In genomic region chr9:69674112-69674511, GRCh38 we compare ENCODE assay signal across 11 cellular contexts. TPM values are rescaled to one million over a fixed set of nuclear protein-coding genes. Genes with fewer than 3 reads are reported as not detected.
A peak's percentile ranks its signal among the peaks of the same experiment; 100 is the strongest.
DNase-seq lines count a peak whose midpoint lies in the region; ATAC-seq, FAIRE-seq and TF ChIP-seq lines count a peak whose summit lies in the region.
"Had no signal": no experiment of that assay in that cellular context is flagged by ENCODE, and none has a peak within 500 bp of the region (broad histone marks: within the 10 kb centered on the region; RNA-seq: fewer than 3 reads in every experiment).

No MANE protein-coding gene starts in this region.

- H3K9me1 ChIP-seq in IMR-90 (ENCODE audit: insufficient read depth, low read length), result peaks cover 7% of the 10 kb centered on the region

- peak overlapping the region; percentile 8; the same call in 1 of the 2 replicates for H3K18ac ChIP-seq in IMR-90 (ENCODE audit: low read depth, low read length)
- H3K18ac ChIP-seq in H1 (ENCODE audit: extremely low read depth, low read length), result no peak overlapping the region

- in situ Hi-C loops in IMR-90 (cut with MboI; ENCODE audit: low sequenced_read_pairs), result loop anchor here (10.0 to 25.0 kb wide), 3 partner anchors 201 to 563 kb away; no protein-coding TSS in a partner anchor

- H2AK5ac ChIP-seq in IMR-90 (ENCODE audit: low read depth, low read length), result peak overlapping the region; percentile 25; the same call in 1 of the 2 replicates
- no peak overlapping the region for H2AK5ac ChIP-seq in H1 (ENCODE audit: low read depth, low read length)

- peak overlapping the region; percentile 17; the same call in 1 of the 2 replicates for H4K91ac ChIP-seq in IMR-90 (ENCODE audit: insufficient read depth, low read depth, low read length)
- H4K91ac ChIP-seq in H1 (replicated peaks; ENCODE audit: insufficient read length, low read length), result no peak overlapping the region

- H2BK120ac ChIP-seq in IMR-90 (ENCODE audit: low read depth, low read length) (peak overlapping the region; percentile 86; the same call in 1 of the 2 replicates), H1 (replicated peaks; ENCODE audit: low read depth, low read length) (no peak overlapping the region)

- no peaks in the 10 kb centered on the region for H3K9me3 ChIP-seq in IMR-90 (ENCODE audit: control insufficient read depth, insufficient read depth, low read length)
- no peaks in the 10 kb centered on the region for H3K9me3 ChIP-seq in H1 (ENCODE audit: insufficient read depth in 2 of 2, low read depth in 1 of 2, low read length in 1 of 2)
- no peaks in the 10 kb centered on the region for H3K9me3 ChIP-seq in osteoblast (ENCODE audit: low read depth, low read length)
- H3K9me3 ChIP-seq: right atrium auricular region, upper lobe of right lung had no signal

- H3K14ac ChIP-seq in IMR-90 (replicated peaks; ENCODE audit: low read depth, low read length), result peak overlapping the region; percentile 81
- H3K14ac ChIP-seq in H1 (ENCODE audit: insufficient read length), result no peak overlapping the region

- no peak for TF ChIP-seq RAD21 in IMR-90 (IDR thresholded peaks at IDR 0.05; ENCODE audit: low read length)
- peak; percentile 42 to 53 for TF ChIP-seq RAD21 in H1 (IDR thresholded peaks at IDR 0.05 in 1 of 2, conservative IDR thresholded peaks at IDR 0.05 in 1 of 2; ENCODE audit: low read depth in 2 of 2, low read length in 2 of 2)

- TF ChIP-seq POLR2A in IMR-90 (IDR thresholded peaks at IDR 0.05; ENCODE audit: low read depth, low read length) (no peak), H1 (IDR thresholded peaks at IDR 0.05; ENCODE audit: control extremely low read depth in 1 of 2, low read depth in 2 of 2, low read length in 2 of 2) (no peak)

- 84% methylated on average over 3 of the region's 8 CpGs; no CpG with 5 or more reads in 1 of the 2 experiments for WGBS in IMR-90 (ENCODE audit: extremely low coverage in 2 of 2, insufficient read length in 1 of 2), 2 experiments
- 82% methylated on average over 8 of the region's 8 CpGs; no CpG with 5 or more reads in 1 of the 2 experiments for whole genome bisulfite sequencing in H1 (ENCODE audit: extremely low coverage in 1 of 2, insufficient coverage in 1 of 2, insufficient read length in 1 of 2, insufficient replicate concordance in 2 of 2, low coverage in 1 of 2, low lambda C conversion rate in 2 of 2, missing lambda C conversion rate in 1 of 2), 2 experiments

- TF ChIP-seq CTCF in IMR-90 (conservative IDR thresholded peaks at IDR 0.05; ENCODE audit: low read depth, low read length), result no peak
- TF ChIP-seq CTCF in H1 (IDR thresholded peaks at IDR 0.05; ENCODE audit: control extremely low read depth in 1 of 3, insufficient read depth in 1 of 3, low read depth in 1 of 3, low read length in 3 of 3), result peak; percentile 17 to 52 (median 46)
- no peak for TF ChIP-seq CTCF in osteoblast (IDR thresholded peaks at IDR 0.05; ENCODE audit: extremely low read depth, low read depth, low read length)

- H4K8ac ChIP-seq in IMR-90 (ENCODE audit: low read depth in 2 of 2, low read length in 2 of 2), result peak overlapping the region in 1 of 2 experiments; percentile 16; a peak in 1 of 4 replicates
- H4K8ac ChIP-seq in H1 (ENCODE audit: extremely low read depth, insufficient read depth, low read length), result no peak overlapping the region

- H3K27me3 ChIP-seq in IMR-90 (ENCODE audit: control insufficient read depth, insufficient read depth, low read length), result no peaks in the 10 kb centered on the region
- peaks cover 6 to 23% (median 16%) of the 10 kb centered on the region in 4 experiments for H3K27me3 ChIP-seq in H1 (replicated peaks in 1 of 4; ENCODE audit: control insufficient read depth in 3 of 4, extremely low read depth in 1 of 4, insufficient read depth in 3 of 4, low read length in 3 of 4)
- H3K27me3 ChIP-seq in osteoblast (ENCODE audit: insufficient read depth, low read length), result no peaks in the 10 kb centered on the region
- H3K27me3 ChIP-seq: right atrium auricular region, upper lobe of right lung had no signal

- no peak for ATAC-seq in IMR-90 (ENCODE audit: low read depth)
- no peak for ATAC-seq in Right ventricle myocardium superior (ENCODE audit: poor library complexity)
- ATAC-seq: left lobe of liver, upper lobe of right lung had no signal

- H2BK15ac ChIP-seq in IMR-90 (ENCODE audit: low read depth, low read length) (peak overlapping the region; percentile 8; the same call in 1 of the 3 replicates), H1 (ENCODE audit: low read length) (no peak overlapping the region)

- FAIRE-seq in H1 (lab: Jason Lieb, UNC), result no peak

- no peak overlapping the region for H3K27ac ChIP-seq in IMR-90 (ENCODE audit: insufficient read depth, low read length)
- no peak overlapping the region for H3K27ac ChIP-seq in H1 (ENCODE audit: low read depth, low read length)
- no peak overlapping the region for H3K27ac ChIP-seq in osteoblast (ENCODE audit: low read depth, low read length)
- H3K27ac ChIP-seq: upper lobe of right lung had no signal

- H3K4me1 ChIP-seq in IMR-90 (ENCODE audit: control insufficient read depth, insufficient read depth, low read length) (peaks cover 6% of the 10 kb centered on the region), H1 (replicated peaks in 1 of 4; ENCODE audit: control insufficient read depth in 3 of 4, insufficient read depth in 4 of 4, low read length in 3 of 4) (peaks cover 0 to 4% (median under 1%) of the 10 kb centered on the region in 4 experiments; a peak in 1 of 7 replicates), osteoblast (ENCODE audit: insufficient read depth, low read length) (peaks cover 24% of the 10 kb centered on the region)

- H4K5ac ChIP-seq in IMR-90 (ENCODE audit: low read depth, low read length), result peak overlapping the region; percentile 1; the same call in 1 of the 2 replicates
- no peak overlapping the region for H4K5ac ChIP-seq in H1 (ENCODE audit: insufficient read length, low read depth, low read length)

- dilution Hi-C loops in IMR-90 (cut with HindIII; ENCODE audit: low sequenced_read_pairs, unreplicated experiment), result no loop called here

- H2AFZ ChIP-seq in IMR-90 (replicated peaks; ENCODE audit: low read length, poor library complexity), result peak overlapping the region; percentile 80
- peak overlapping the region; percentile 21 for H2AFZ ChIP-seq in H1 (ENCODE audit: low read length)
- peak overlapping the region; percentile 78 for H2AFZ ChIP-seq in osteoblast (ENCODE audit: low read length)

- H2BK5ac ChIP-seq in IMR-90 (ENCODE audit: low read depth, low read length, poor library complexity, severe bottlenecking) (peak overlapping the region; percentile 39), H1 (ENCODE audit: low read depth, low read length) (no peak overlapping the region)

- H3K79me2 ChIP-seq in H1 (ENCODE audit: control insufficient read depth in 1 of 2, insufficient read depth in 2 of 2, low read length in 2 of 2) (no peaks in the 10 kb centered on the region; a peak in 1 of 4 replicates), osteoblast (ENCODE audit: insufficient read depth, low read length) (peaks cover 3% of the 10 kb centered on the region)

- H3K4ac ChIP-seq in IMR-90 (ENCODE audit: low read depth, low read length), result peak overlapping the region; percentile 61; the same call in 1 of the 2 replicates
- H3K4ac ChIP-seq in H1 (replicated peaks; ENCODE audit: insufficient read length, low read depth, low read length), result no peak overlapping the region

- DNase-seq in NCI-H82 (lab: John Stamatoyannopoulos, UW), result peak; percentile 42
- no peak for DNase-seq in NCI-H82 treated with DMSO at 0.1 percent for 48 hours (lab: John Stamatoyannopoulos, UW; ENCODE audit: unreplicated experiment)
- no peak for DNase-seq in IMR-90
- no peak for DNase-seq in H1 (ENCODE audit: low read depth in 1 of 2, low spot score in 2 of 2)
- no peak for DNase-seq in osteoblast (ENCODE audit: insufficient read length, low spot score, missing footprints)
- no peak for DNase-seq in Right ventricle myocardium superior
- no peak for DNase-seq in midbrain (lab: John Stamatoyannopoulos, UW)
- no peak for DNase-seq in activated naive CD4-positive, alpha-beta T cell treated with anti-CD3 and anti-CD28 coated beads, Interleukin-2, amount 50 U/mL, for 16 hours
- DNase-seq: upper lobe of right lung had no signal

- no peak overlapping the region for H2BK12ac ChIP-seq in H1 (ENCODE audit: low read depth, low read length)

- H3K23ac ChIP-seq in IMR-90 (ENCODE audit: low read depth, low read length), result peak overlapping the region; percentile 72
- no peak overlapping the region for H3K23ac ChIP-seq in H1 (ENCODE audit: insufficient read length)

- intact Hi-C loops in IMR-90 (cut with micrococcal nuclease) (loop anchor here (5.0 to 10.0 kb wide), 2 partner anchors 117 to 551 kb away; no protein-coding TSS in a partner anchor), Right ventricle myocardium superior (cut with DNase I) (loop anchor here (5.0 kb wide), 1 partner anchor 83 kb away; no protein-coding TSS in a partner anchor)

- H3K79me1 ChIP-seq in IMR-90 (ENCODE audit: low read depth in 1 of 2, low read length in 2 of 2), result peaks cover 10 to 30% of the 10 kb centered on the region in 2 experiments; a peak in 3 of 4 replicates
- H3K79me1 ChIP-seq in H1 (ENCODE audit: low read depth, low read length), result no peaks in the 10 kb centered on the region

- H3K9ac ChIP-seq in IMR-90 (ENCODE audit: low read depth, low read length), result no peak overlapping the region
- H3K9ac ChIP-seq in H1 (replicated peaks in 1 of 4; ENCODE audit: extremely low read depth in 1 of 4, low read depth in 3 of 4, low read length in 3 of 4), result no peak overlapping the region

- POLR2A ChIA-PET in IMR-90 (lab: Charles Lee; ENCODE audit: unreplicated experiment) (no interaction called here), H1 (lab: Charles Lee; ENCODE audit: partially characterized antibody) (interaction anchor here (1.5 kb wide), 1 partner anchor 84 kb away, joined by 3 read pairs; no protein-coding TSS in a partner anchor)

- BruUV-seq in IMR-90 (replicated peaks; lab: Mats Ljungman, UMichigan), result no TSS peak

- peak overlapping the region; percentile 91 for H2AK9ac ChIP-seq in IMR-90 (replicated peaks; ENCODE audit: low read depth, low read length, poor library complexity)

- H3K4me3 ChIP-seq in IMR-90 (ENCODE audit: insufficient read depth, low read depth, low read length) (no peak overlapping the region), H1 (ENCODE audit: extremely low read depth in 1 of 4, insufficient read depth in 2 of 4, low read depth in 3 of 4, low read length in 4 of 4) (no peak overlapping the region), osteoblast (ENCODE audit: insufficient read depth, low read length) (no peak overlapping the region)
- H3K4me3 ChIP-seq: upper lobe of right lung had no signal

- no peak for TF ChIP-seq EP300 in H1 (IDR thresholded peaks at IDR 0.05; ENCODE audit: borderline replicate concordance in 1 of 2, low read depth in 2 of 2, low read length in 2 of 2)

- no peaks in the 10 kb centered on the region for H3K36me3 ChIP-seq in IMR-90 (ENCODE audit: control insufficient read depth, insufficient read depth, low read length)
- H3K36me3 ChIP-seq in H1 (ENCODE audit: control insufficient read depth in 2 of 4, insufficient read depth in 4 of 4, low read length in 3 of 4), result no peaks in the 10 kb centered on the region
- H3K36me3 ChIP-seq in osteoblast (ENCODE audit: insufficient read depth, low read length), result no peaks in the 10 kb centered on the region
- H3K36me3 ChIP-seq: right atrium auricular region, upper lobe of right lung had no signal

- H2BK20ac ChIP-seq in IMR-90 (ENCODE audit: low read depth, low read length) (peak overlapping the region; percentile 94), H1 (ENCODE audit: low read length) (no peak overlapping the region)

- H3K56ac ChIP-seq in IMR-90 (ENCODE audit: extremely low read depth, insufficient read depth, low read length) (no peak overlapping the region), H1 (replicated peaks; ENCODE audit: insufficient read length, low read depth, low read length) (no peak overlapping the region)

- H3K4me2 ChIP-seq in IMR-90 (ENCODE audit: low read depth, low read length), result no peak overlapping the region
- no peak overlapping the region; a peak in 1 of 4 replicates for H3K4me2 ChIP-seq in H1 (ENCODE audit: insufficient read depth in 1 of 2, low read depth in 2 of 2, low read length in 2 of 2)
- peak overlapping the region; percentile 69 for H3K4me2 ChIP-seq in osteoblast (ENCODE audit: insufficient read depth, low read length)

- H4K20me1 ChIP-seq in IMR-90 (ENCODE audit: insufficient read depth, low read length), result peaks cover 2% of the 10 kb centered on the region; the same call in 1 of the 2 replicates
- H4K20me1 ChIP-seq in H1 (replicated peaks in 1 of 2; ENCODE audit: control insufficient read depth in 1 of 2, insufficient read depth in 2 of 2, low read length in 2 of 2), result peaks cover 0 to 4% of the 10 kb centered on the region in 2 experiments
- H4K20me1 ChIP-seq in osteoblast (ENCODE audit: insufficient read depth, low read length), result no peaks in the 10 kb centered on the region

- peaks cover 8% of the 10 kb centered on the region; the same call in 1 of the 2 replicates for H3K23me2 ChIP-seq in H1 (ENCODE audit: low read depth, low read length)

- CTCF ChIA-PET in IMR-90 (lab: Yijun Ruan, JAX) (interaction anchor here (1.0 to 1.7 kb wide), 3 partner anchors 71 to 252 kb away, joined by 3 to 11 read pairs (median 9); no protein-coding TSS in a partner anchor), H1 (lab: Charles Lee; ENCODE audit: partially characterized antibody) (interaction anchor here (0.9 to 3.3 kb wide), 24 partner anchors 10 to 439 kb away, joined by 3 to 14 read pairs (median 4); no protein-coding TSS in a partner anchor)

RNA-seq across cellular contexts. Expression of gene APBA1, which starts 1.9 kb away (rescaled TPM):
- total RNA-seq in IMR-90 (2012; rRNA removed), result 3.8 and 4.2 TPM in 2 replicates
- polyA plus RNA-seq in IMR-90 (2012; rRNA removed), result 5.1 and 8.8 TPM in 2 replicates
- 1.5 and 2.4 TPM in 2 replicates for polyA plus RNA-seq in IMR-90 (2012; cell fraction: cytosol; rRNA removed)
- 3.8 and 4.5 TPM in 2 replicates for polyA plus RNA-seq in IMR-90 (2012; cell fraction: nucleus; rRNA removed; ENCODE audit: low replicate concordance)
- 0.60 and 1.1 TPM in 2 replicates for total RNA-seq in H1 (2021; fragmentation: NEBNext Ultra II Directional; extraction: Animal tissue kit (Norgen Biotek cat#: 25700))
- polyA plus RNA-seq in H1 (2011; rRNA removed), result 0.36 and 0.39 TPM in 2 replicates
- polyA plus RNA-seq in H1 (2011; cell fraction: cytosol; rRNA removed), result 0.32 TPM
- 0.47 TPM for polyA plus RNA-seq in H1 (2011; cell fraction: nucleus; rRNA removed)
- polyA plus RNA-seq in H1 (2012, experiment 1 of 2), result 0.47 to 0.90 TPM (median 0.75 TPM) in 4 replicates
- polyA plus RNA-seq in H1 (2012, experiment 2 of 2), result 0.14 TPM
- polyA plus RNA-seq in H1 (2013, experiment 1 of 2), result 0.53 TPM
- polyA plus RNA-seq in H1 (2013, experiment 2 of 2), result 0.40 TPM
- 1.6 and 1.7 TPM in 2 replicates for polyA minus RNA-seq in H1 (2011; rRNA and poly(A)+ RNA removed)
- 2.2 TPM for polyA minus RNA-seq in H1 (2011; cell fraction: cytosol; rRNA and poly(A)+ RNA removed)
- 2.1 TPM for polyA minus RNA-seq in H1 (2011; cell fraction: nucleus; rRNA and poly(A)+ RNA removed)
- 1.8 and 5.3 TPM in 2 replicates for total RNA-seq in osteoblast
- total RNA-seq in Right ventricle myocardium superior, result 2.0 TPM

Comparison
In these comparisons a context has a peak if more than half of its experiments do, and no peak if none do; other contexts are left out.
1. H2AFZ ChIP-seq: peak in every context shown above with its lines; median percentile 80 in IMR-90; 78 in osteoblast; 21 in H1.
2. CTCF ChIP-seq: peak in H1 (3 of 3); none in IMR-90 (single experiment) and osteoblast (single experiment).